Comparison of ENCODE assay signal across 8 cellular contexts in genomic region chr4:147616849-147617172, GRCh38. TPM values are rescaled to one million over a fixed set of nuclear protein-coding genes. Genes with fewer than 3 reads are reported as not detected.
DNase-seq lines count a peak whose midpoint lies in the region; ATAC-seq, FAIRE-seq and TF ChIP-seq lines count a peak whose summit lies in the region.

No MANE protein-coding gene starts in this region.

- no peak for FAIRE-seq in bronchial epithelial cell (lab: Jason Lieb, UNC)

- peak overlapping the region; percentile 93 for H3K4me3 ChIP-seq in bronchial epithelial cell (ENCODE audit: low read depth, low read length)
- peak overlapping the region; percentile 89 for H3K4me3 ChIP-seq in naive thymus-derived CD4-positive, alpha-beta T cell (ENCODE audit: low read length)

- no peak for TF ChIP-seq CTCF in bronchial epithelial cell (IDR thresholded peaks at IDR 0.05; ENCODE audit: insufficient read depth, low read length, severe bottlenecking)

- no peak for DNase-seq in activated naive CD4-positive, alpha-beta T cell treated with anti-CD3 and anti-CD28 coated beads for 36 hours
- DNase-seq in activated naive CD4-positive, alpha-beta T cell treated with Interleukin-2 at 50 U/mL for 16 hours = no peak
- DNase-seq in bronchial epithelial cell (ENCODE audit: low read depth) (no peak), kidney tubule cell (ENCODE audit: low spot score) (no peak), SKM-1 (lab: John Stamatoyannopoulos, UW; ENCODE audit: unreplicated experiment) (no peak), NCI-H748 (lab: John Stamatoyannopoulos, UW; ENCODE audit: unreplicated experiment) (no peak)
- DNase-seq in naive thymus-derived CD4-positive, alpha-beta T cell = no peak

- H3K27me3 ChIP-seq in bronchial epithelial cell (ENCODE audit: control insufficient read depth, insufficient read depth, low read length) = peaks cover 2% of the 10 kb centered on the region
- H3K27me3 ChIP-seq in naive thymus-derived CD4-positive, alpha-beta T cell (ENCODE audit: control insufficient read depth in 2 of 2, insufficient read depth in 2 of 2, low read length in 2 of 2) = no peaks in the 10 kb centered on the region

- H3K36me3 Mint-ChIP-seq in activated naive CD4-positive, alpha-beta T cell treated with anti-CD3 and anti-CD28 coated beads for 36 hours (ENCODE audit: low read depth) = peaks cover 8% of the 10 kb centered on the region
- peaks cover 8 to 19% (median 14%) of the 10 kb centered on the region in 5 donors for H3K36me3 Mint-ChIP-seq in naive thymus-derived CD4-positive, alpha-beta T cell

- no peaks in the 10 kb centered on the region for H3K9me3 Mint-ChIP-seq in activated naive CD4-positive, alpha-beta T cell treated with anti-CD3 and anti-CD28 coated beads for 36 hours
- H3K9me3 Mint-ChIP-seq in naive thymus-derived CD4-positive, alpha-beta T cell = no peaks in the 10 kb centered on the region

- CTCF ChIA-PET in activated naive CD4-positive, alpha-beta T cell treated with anti-CD3 and anti-CD28 coated beads for 36 hours (lab: Charles Lee) = interaction anchor here (0.9 to 3.3 kb wide), 6 partner anchors 22 to 250 kb away, joined by 3 to 18 read pairs (median 4); partner anchors contain the start of gene ARHGAP10
- CTCF ChIA-PET in naive thymus-derived CD4-positive, alpha-beta T cell (lab: Charles Lee) = interaction anchor here (0.8 to 1.4 kb wide), 2 partner anchors 24 to 250 kb away, joined by 3 to 5 read pairs; no protein-coding TSS in a partner anchor

- peaks cover 21 to 30% of the 10 kb centered on the region in 2 donors for H3K4me1 ChIP-seq in naive thymus-derived CD4-positive, alpha-beta T cell (ENCODE audit: control insufficient read depth in 2 of 2, insufficient read depth in 2 of 2, low read length in 2 of 2)

- H3K4me3 Mint-ChIP-seq in activated naive CD4-positive, alpha-beta T cell treated with anti-CD3 and anti-CD28 coated beads for 36 hours = peak overlapping the region; percentile 89
- peak overlapping the region; percentile 86 to 98 (median 94) for H3K4me3 Mint-ChIP-seq in naive thymus-derived CD4-positive, alpha-beta T cell

- peak overlapping the region; percentile 87 for H3K27ac ChIP-seq in naive thymus-derived CD4-positive, alpha-beta T cell (ENCODE audit: low read depth, low read length)

- intact Hi-C loops in activated naive CD4-positive, alpha-beta T cell treated with anti-CD3 and anti-CD28 coated beads for 36 hours (cut with micrococcal nuclease) = loop anchor here (1.0 to 5.0 kb wide), 11 partner anchors 22 to 1885 kb away; partner anchors contain the start of genes NR3C2 and PRMT9
- intact Hi-C loops in naive thymus-derived CD4-positive, alpha-beta T cell (cut with micrococcal nuclease) = loop anchor here (1.0 to 10.0 kb wide), 14 partner anchors 67 to 2002 kb away; partner anchors contain the start of genes ARHGAP10 (in 2 of the 2), MMAA (in 2 of the 2), NR3C2 (in 2 of the 2) and PRMT9 (in 2 of the 2)

- H3K27me3 Mint-ChIP-seq in activated naive CD4-positive, alpha-beta T cell treated with anti-CD3 and anti-CD28 coated beads for 36 hours (ENCODE audit: low read depth) = no peaks in the 10 kb centered on the region
- H3K27me3 Mint-ChIP-seq in naive thymus-derived CD4-positive, alpha-beta T cell = peaks cover 0 to 26% (median 4%) of the 10 kb centered on the region in 5 donors

- H3K4me1 Mint-ChIP-seq in activated naive CD4-positive, alpha-beta T cell treated with anti-CD3 and anti-CD28 coated beads for 36 hours (ENCODE audit: low read depth) = peaks cover 23% of the 10 kb centered on the region
- H3K4me1 Mint-ChIP-seq in naive thymus-derived CD4-positive, alpha-beta T cell = peaks cover 21 to 44% (median 33%) of the 10 kb centered on the region in 7 donors

- POLR2A ChIA-PET in naive thymus-derived CD4-positive, alpha-beta T cell (lab: Charles Lee) = interaction anchor here (0.7 to 3.8 kb wide), 6 partner anchors 12 to 825 kb away, joined by 3 to 39 read pairs (median 8); partner anchors contain the start of genes ARHGAP10, NR3C2 and PRMT9

- H3K27ac Mint-ChIP-seq in activated naive CD4-positive, alpha-beta T cell treated with anti-CD3 and anti-CD28 coated beads for 36 hours = peak overlapping the region; percentile 93
- peak overlapping the region; percentile 92 to 99 (median 95) for H3K27ac Mint-ChIP-seq in naive thymus-derived CD4-positive, alpha-beta T cell

- no peaks in the 10 kb centered on the region for H3K9me3 ChIP-seq in naive thymus-derived CD4-positive, alpha-beta T cell (ENCODE audit: control insufficient read depth in 2 of 3, low read length in 3 of 3)

- H3K36me3 ChIP-seq in bronchial epithelial cell (ENCODE audit: control insufficient read depth, insufficient read depth, low read length) = no peaks in the 10 kb centered on the region
- H3K36me3 ChIP-seq in naive thymus-derived CD4-positive, alpha-beta T cell (ENCODE audit: control insufficient read depth in 2 of 3, insufficient read depth in 3 of 3, low read length in 3 of 3) = no peaks in the 10 kb centered on the region

- ATAC-seq in HG03442 (IDR thresholded peaks at IDR 0.05; ENCODE audit: unreplicated experiment) = peak; percentile 2
- ATAC-seq in naive thymus-derived CD4-positive, alpha-beta T cell = peak; percentile 0

RNA-seq across cellular contexts. Expression of gene TMEM184C, which starts 0.4 kb away (rescaled TPM):
- total RNA-seq in activated naive CD4-positive, alpha-beta T cell treated with anti-CD3 and anti-CD28 coated beads for 36 hours = 10 to 100 TPM; 11.5 to 12.5 TPM
- 34.9 and 51.3 TPM in 2 replicates for total RNA-seq in bronchial epithelial cell
- 10 to 100 TPM; 13.7 to 27.4 (median 19.0) TPM for total RNA-seq in naive thymus-derived CD4-positive, alpha-beta T cell
- 10 to 100 TPM; 26.7 to 28.3 TPM for polyA plus RNA-seq in naive thymus-derived CD4-positive, alpha-beta T cell
